26 cellular contexts compared by ENCODE assay signal in genomic region chr20:46237736-46238135, GRCh38.
"Had no signal": no experiment of that assay in that cellular context is flagged by ENCODE, and none has a peak within 500 bp of the region (broad histone marks: within the 10 kb centered on the region; RNA-seq: fewer than 3 reads in every experiment).

No MANE protein-coding gene starts in this region.

- DNase-seq: hypothalamus; left ventricle myocardium inferior; naive B cell; natural killer cell; ovary; retina; right cardiac atrium; sigmoid colon; small intestine; spleen; stimulated activated CD4-positive, alpha-beta T cell treated with anti-CD3 and anti-CD28 coated beads, Interleukin-1b, Interleukin-23, amount 100 ng/mL, for 48 hours; stimulated activated CD4-positive, alpha-beta T cell treated with anti-CD3 and anti-CD28 coated beads, Interleukin-2, amount 100 ng/mL, for 48 hours; stimulated activated CD4-positive, alpha-beta T cell treated with anti-CD3 and anti-CD28 coated beads, Interleukin-4, amount 100 ng/mL, for 4 hours; stimulated activated CD8-positive, alpha-beta memory T cell treated with anti-CD3 and anti-CD28 coated beads, Interleukin-4, amount 100 ng/mL, for 48 hours; stimulated activated naive CD8-positive, alpha-beta T cell treated with anti-CD3 and anti-CD28 coated beads, Interleukin-15, Interleukin-2, amounts not matched to agents 100 U/mL and 50 U/mL, for 24 hours; stomach; testis; thyroid gland; transverse colon; upper lobe of left lung had no signal

- H3K36me3 Mint-ChIP-seq: mesothelial cell of epicardium; naive B cell; natural killer cell; stimulated activated memory B cell treated with anti-CD40 and anti-IgM and Interleukin-4, amounts not matched to agents 10 μg/mL and 1 μg/mL and 100 μg/mL, for 72 hours had no signal

- H3K27ac ChIP-seq: left ventricle myocardium inferior, ovary, prostate gland, sigmoid colon, spleen, stomach, testis, thyroid gland, transverse colon, upper lobe of left lung, vagina had no signal

- H3K36me3 ChIP-seq: left ventricle myocardium inferior, ovary, prostate gland, sigmoid colon, spleen, stomach, thyroid gland, transverse colon, upper lobe of left lung, vagina had no signal

- H3K9me3 Mint-ChIP-seq: mesothelial cell of epicardium; natural killer cell; nephron progenitor cell; stimulated activated memory B cell treated with anti-CD40 and anti-IgM and Interleukin-4, amounts not matched to agents 10 μg/mL and 1 μg/mL and 100 μg/mL, for 72 hours had no signal

- H3K4me3 ChIP-seq: left ventricle myocardium inferior, lung, ovary, prostate gland, sigmoid colon, spleen, stomach, testis, thyroid gland, transverse colon, upper lobe of left lung, vagina had no signal

- FAIRE-seq: small intestine had no signal

- H3K4me1 Mint-ChIP-seq: mesothelial cell of epicardium; naive B cell; natural killer cell; nephron progenitor cell; stimulated activated memory B cell treated with anti-CD40 and anti-IgM and Interleukin-4, amounts not matched to agents 10 μg/mL and 1 μg/mL and 100 μg/mL, for 72 hours had no signal

- ATAC-seq: natural killer cell; right cardiac atrium; stimulated activated memory B cell treated with anti-CD40 and anti-IgM and Interleukin-4, amounts not matched to agents 10 μg/mL and 1 μg/mL and 100 μg/mL, for 72 hours; stimulated activated naive CD8-positive, alpha-beta T cell treated with anti-CD3 and anti-CD28 coated beads, Interleukin-15, Interleukin-2, amounts not matched to agents 100 U/mL and 50 U/mL, for 24 hours had no signal

- H3K9me3 ChIP-seq: left ventricle myocardium inferior, ovary, prostate gland, sigmoid colon, spleen, stomach, testis, thyroid gland, transverse colon, upper lobe of left lung, vagina had no signal

- H3K4me3 Mint-ChIP-seq: mesothelial cell of epicardium; naive B cell; natural killer cell; nephron progenitor cell; stimulated activated memory B cell treated with anti-CD40 and anti-IgM and Interleukin-4, amounts not matched to agents 10 μg/mL and 1 μg/mL and 100 μg/mL, for 72 hours had no signal

- H3K27me3 ChIP-seq: ovary, testis, thyroid gland, upper lobe of left lung, vagina had no signal

- H3K27ac Mint-ChIP-seq: mesothelial cell of epicardium; naive B cell; natural killer cell; nephron progenitor cell; stimulated activated memory B cell treated with anti-CD40 and anti-IgM and Interleukin-4, amounts not matched to agents 10 μg/mL and 1 μg/mL and 100 μg/mL, for 72 hours had no signal

- H3K4me1 ChIP-seq: left ventricle myocardium inferior, prostate gland, sigmoid colon, spleen, stomach, testis, thyroid gland, transverse colon, upper lobe of left lung, vagina had no signal
